29 cellular contexts compared by ENCODE assay signal in genomic region chr2:9498210-9498609, GRCh38. TPM values are rescaled to one million over a fixed set of nuclear protein-coding genes. Genes with fewer than 3 reads are reported as not detected.
DNase-seq lines count a peak whose midpoint lies in the region; ATAC-seq, FAIRE-seq and TF ChIP-seq lines count a peak whose summit lies in the region.
"Had no signal": no experiment of that assay in that cellular context is flagged by ENCODE, and none has a peak within 500 bp of the region (broad histone marks: within the 10 kb centered on the region; RNA-seq: fewer than 3 reads in every experiment).

No MANE protein-coding gene starts in this region.

- H3K36me3 ChIP-seq in astrocyte (ENCODE audit: insufficient read depth, low read length) (peaks cover 37% of the 10 kb centered on the region), tibial artery (peaks cover 38 to 66% (median 57%) of the 10 kb centered on the region in 3 donors)
- H3K36me3 ChIP-seq: uterus had no signal

- FAIRE-seq in astrocyte (lab: Jason Lieb, UNC) = no peak
- FAIRE-seq: A549, GM12878 had no signal

- TF ChIP-seq CTCF in astrocyte (IDR thresholded peaks at IDR 0.05; ENCODE audit: insufficient read depth, low read depth, low read length) (no peak), tibial artery (IDR thresholded peaks at IDR 0.05) (no peak), MCF 10A (IDR thresholded peaks at IDR 0.05; ENCODE audit: unreplicated experiment) (no peak)

- H3K9ac ChIP-seq in astrocyte (ENCODE audit: low read length) = peak overlapping the region; percentile 2

- no peaks in the 10 kb centered on the region for H3K27me3 Mint-ChIP-seq in activated T-cell treated with anti-CD3 and anti-CD28 coated beads, Interleukin-2, amount 50 U/mL, for 24 hours
- H3K27me3 Mint-ChIP-seq in activated T-cell treated with anti-CD3 and anti-CD28 coated beads, Interleukin-2, amount 50 U/mL, for 72 hours (ENCODE audit: low read depth) = no peaks in the 10 kb centered on the region
- H3K27me3 Mint-ChIP-seq in astrocyte (ENCODE audit: low read depth, unreplicated experiment) = no peaks in the 10 kb centered on the region
- no peaks in the 10 kb centered on the region for H3K27me3 Mint-ChIP-seq in MCF 10A (ENCODE audit: insufficient read depth, unreplicated experiment)
- H3K27me3 Mint-ChIP-seq: central memory CD8-positive, alpha-beta T cell had no signal

- POLR2A ChIA-PET in MCF 10A (lab: Yijun Ruan, JAX) = no interaction called here

- H3K27ac Mint-ChIP-seq in activated T-cell treated with anti-CD3 and anti-CD28 coated beads, Interleukin-2, amount 50 U/mL, for 24 hours = peak overlapping the region; percentile 82
- no peak overlapping the region for H3K27ac Mint-ChIP-seq in activated T-cell treated with anti-CD3 and anti-CD28 coated beads, Interleukin-2, amount 50 U/mL, for 72 hours
- H3K27ac Mint-ChIP-seq in astrocyte (ENCODE audit: unreplicated experiment) = no peak overlapping the region
- no peak overlapping the region for H3K27ac Mint-ChIP-seq in MCF 10A (ENCODE audit: low read depth, unreplicated experiment)
- H3K27ac Mint-ChIP-seq: T-helper 1 cell treated with Interleukin-12 subunit alpha and Interleukin-12 subunit beta and Interleukin-4 antibody, amounts not matched to agents 30 μg/mL and 1 μg/mL, for 36 hours had no signal

- H3K9me3 Mint-ChIP-seq in activated T-cell treated with anti-CD3 and anti-CD28 coated beads, Interleukin-2, amount 50 U/mL, for 24 hours = no peaks in the 10 kb centered on the region
- no peaks in the 10 kb centered on the region for H3K9me3 Mint-ChIP-seq in activated T-cell treated with anti-CD3 and anti-CD28 coated beads, Interleukin-2, amount 50 U/mL, for 72 hours
- H3K9me3 Mint-ChIP-seq in astrocyte (ENCODE audit: unreplicated experiment) (no peaks in the 10 kb centered on the region), MCF 10A (ENCODE audit: unreplicated experiment) (no peaks in the 10 kb centered on the region)
- H3K9me3 Mint-ChIP-seq: central memory CD8-positive, alpha-beta T cell; nephron; T-helper 1 cell treated with Interleukin-12 subunit alpha and Interleukin-12 subunit beta and Interleukin-4 antibody, amounts not matched to agents 30 μg/mL and 1 μg/mL, for 36 hours had no signal

- ATAC-seq in activated T-cell treated with anti-CD3 and anti-CD28 coated beads, Interleukin-2, amount 50 U/mL, for 72 hours (replicated peaks in 1 of 2) = no peak
- ATAC-seq in GM21526 (IDR thresholded peaks at IDR 0.05; ENCODE audit: low FRiP score, unreplicated experiment) = no peak
- ATAC-seq: A549, GM12878, heart right ventricle, psoas muscle had no signal

- H3K4me3 ChIP-seq in astrocyte (ENCODE audit: insufficient read depth, low read depth, low read length) = no peak overlapping the region
- no peak overlapping the region for H3K4me3 ChIP-seq in tibial artery
- H3K4me3 ChIP-seq: A549, adrenal gland, GM12878, HAP-1, heart right ventricle, lung, MG63, psoas muscle, uterus had no signal

- H3K4me2 ChIP-seq in astrocyte (ENCODE audit: low read length) = peak overlapping the region; percentile 19
- H3K4me2 ChIP-seq: A549 had no signal

- no peaks in the 10 kb centered on the region for H3K9me3 ChIP-seq in astrocyte (ENCODE audit: insufficient read depth, low read depth, low read length)
- no peaks in the 10 kb centered on the region for H3K9me3 ChIP-seq in tibial artery
- H3K9me3 ChIP-seq: A549, adrenal gland, HAP-1, heart right ventricle, MG63, psoas muscle, uterus had no signal

- peaks cover 18% of the 10 kb centered on the region for H4K20me1 ChIP-seq in astrocyte (ENCODE audit: insufficient read depth, low read length)

- DNase-seq in activated T-cell treated with anti-CD3 and anti-CD28 coated beads, Interleukin-2, amount 50 U/mL, for 24 hours = no peak
- DNase-seq in activated T-cell treated with anti-CD3 and anti-CD28 coated beads, Interleukin-2, amount 50 U/mL, for 72 hours = no peak
- peak; percentile 47 for DNase-seq in astrocyte (ENCODE audit: low read depth)
- peak; percentile 6 for DNase-seq in kidney tubule cell (ENCODE audit: low spot score)
- no peak for DNase-seq in tibial artery
- no peak for DNase-seq in MCF 10A (ENCODE audit: unreplicated experiment)
- DNase-seq in posterior vena cava (ENCODE audit: low spot score) = no peak
- DNase-seq: activated CD4-positive, alpha-beta T cell treated with anti-CD3 and anti-CD28 coated beads, Interleukin-2, amount 50 U/mL, for 48 hours; adrenal gland; DMS153; effector memory CD4-positive, alpha-beta T cell; heart right ventricle; MG63; NCI-H146; NCI-H2171 treated with DMSO at 0.1 percent for 48 hours; NCI-H748 treated with DMSO at 0.1 percent for 48 hours; psoas muscle; SHP77 treated with DMSO at 0.1 percent for 48 hours; stimulated activated CD4-positive, alpha-beta T cell treated with anti-CD3 and anti-CD28 coated beads, Interleukin-4, amount 100 ng/mL, for 24 hours; uterus had no signal

- intact Hi-C loops in tibial artery (cut with DNase I; ENCODE audit: low total_unique reads) = no loop called here
- intact Hi-C loops in MCF 10A (cut with micrococcal nuclease) = no loop called here
- intact Hi-C loops in posterior vena cava (cut with DNase I) = no loop called here

- no TSS peak for BruUV-seq in MCF 10A (replicated peaks; lab: Mats Ljungman, UMichigan)

- no peaks in the 10 kb centered on the region for H3K79me2 ChIP-seq in astrocyte (ENCODE audit: insufficient read depth, low read length)

- H3K27me3 ChIP-seq in astrocyte (ENCODE audit: insufficient read depth, low read length) (no peaks in the 10 kb centered on the region), tibial artery (no peaks in the 10 kb centered on the region)
- H3K27me3 ChIP-seq: adrenal gland, heart right ventricle, MG63, uterus had no signal

- CTCF ChIA-PET in MCF 10A (lab: Yijun Ruan, JAX) = interaction anchor here (0.7 kb wide), 1 partner anchor 22 kb away, joined by 3 read pairs; no protein-coding TSS in a partner anchor

- peaks cover 9% of the 10 kb centered on the region for H3K4me1 ChIP-seq in astrocyte (ENCODE audit: insufficient read depth, low read length)
- peaks cover 0 to 28% (median 9%) of the 10 kb centered on the region in 4 donors for H3K4me1 ChIP-seq in tibial artery
- H3K4me1 ChIP-seq: A549, adrenal gland, HAP-1, uterus had no signal

- H3K36me3 Mint-ChIP-seq in activated T-cell treated with anti-CD3 and anti-CD28 coated beads, Interleukin-2, amount 50 U/mL, for 24 hours (ENCODE audit: low read depth) = peaks cover 89% of the 10 kb centered on the region
- peaks cover 3 to 6% of the 10 kb centered on the region in 2 donors for H3K36me3 Mint-ChIP-seq in activated T-cell treated with anti-CD3 and anti-CD28 coated beads, Interleukin-2, amount 50 U/mL, for 72 hours (ENCODE audit: insufficient read depth in 2 of 2)
- H3K36me3 Mint-ChIP-seq in astrocyte (ENCODE audit: low read depth, unreplicated experiment) (peaks cover 15% of the 10 kb centered on the region), MCF 10A (ENCODE audit: insufficient read depth, unreplicated experiment) (peaks cover 93% of the 10 kb centered on the region)

- H3K27ac ChIP-seq in astrocyte (ENCODE audit: low read depth, low read length) = peak overlapping the region; percentile 10
- H3K27ac ChIP-seq in tibial artery = peak overlapping the region; percentile 21 to 38
- H3K27ac ChIP-seq: A549, adrenal gland, C4-2B, heart right ventricle, psoas muscle, uterus had no signal

- no peak overlapping the region for H2AFZ ChIP-seq in astrocyte (ENCODE audit: low read depth, low read length)

- H3K4me1 Mint-ChIP-seq in activated T-cell treated with anti-CD3 and anti-CD28 coated beads, Interleukin-2, amount 50 U/mL, for 24 hours (ENCODE audit: low read depth) = peaks cover 39% of the 10 kb centered on the region
- peaks cover 37% of the 10 kb centered on the region for H3K4me1 Mint-ChIP-seq in activated T-cell treated with anti-CD3 and anti-CD28 coated beads, Interleukin-2, amount 50 U/mL, for 72 hours (ENCODE audit: low read depth)
- H3K4me1 Mint-ChIP-seq in astrocyte (ENCODE audit: low read depth, unreplicated experiment) (peaks cover 11% of the 10 kb centered on the region), MCF 10A (ENCODE audit: insufficient read depth, unreplicated experiment) (peaks cover 4% of the 10 kb centered on the region)
- H3K4me1 Mint-ChIP-seq: nephron had no signal

- no peak overlapping the region for H3K4me3 Mint-ChIP-seq in activated T-cell treated with anti-CD3 and anti-CD28 coated beads, Interleukin-2, amount 50 U/mL, for 24 hours
- no peak overlapping the region for H3K4me3 Mint-ChIP-seq in activated T-cell treated with anti-CD3 and anti-CD28 coated beads, Interleukin-2, amount 50 U/mL, for 72 hours
- H3K4me3 Mint-ChIP-seq in astrocyte (ENCODE audit: unreplicated experiment) (no peak overlapping the region), MCF 10A (ENCODE audit: unreplicated experiment) (no peak overlapping the region)
- H3K4me3 Mint-ChIP-seq: central memory CD8-positive, alpha-beta T cell; nephron; T-helper 1 cell treated with Interleukin-12 subunit alpha and Interleukin-12 subunit beta and Interleukin-4 antibody, amounts not matched to agents 30 μg/mL and 1 μg/mL, for 36 hours had no signal

RNA-seq across cellular contexts. Expression of gene IAH1, which starts 23.9 kb away (rescaled TPM):
- total RNA-seq in activated T-cell treated with anti-CD3 and anti-CD28 coated beads, Interleukin-2, amount 50 U/mL, for 72 hours = 10 to 100 TPM; 70.4 to 75.9 TPM
- total RNA-seq in astrocyte (31.1 and 31.4 TPM in 2 replicates), MCF 10A (2022) (74.7 and 82.3 TPM in 2 replicates), posterior vena cava (10 to 100 TPM; 36.7 to 45.2 TPM)

RNA-seq across cellular contexts. Expression of gene ADAM17, which starts 57.4 kb away (rescaled TPM):
- total RNA-seq in activated T-cell treated with anti-CD3 and anti-CD28 coated beads, Interleukin-2, amount 50 U/mL, for 72 hours = 10 to 100 TPM; 22.9 to 30.1 TPM
- 44.9 and 48.4 TPM in 2 replicates for total RNA-seq in astrocyte
- total RNA-seq in MCF 10A (2022) = 44.3 and 47.3 TPM in 2 replicates
- 10 to 100 TPM; 24.8 to 34.9 TPM for total RNA-seq in posterior vena cava

Comparison
In these comparisons a context has a peak if more than half of its experiments do, and no peak if none do; other contexts are left out.
1. DNase-seq: peak in astrocyte (single experiment) and kidney tubule cell (single experiment); none in activated T-cell treated with anti-CD3 and anti-CD28 coated beads, Interleukin-2, amount 50 U/mL, for 24 hours (single experiment), activated T-cell treated with anti-CD3 and anti-CD28 coated beads, Interleukin-2, amount 50 U/mL, for 72 hours (0 of 2), tibial artery (0 of 2), MCF 10A (single experiment) and posterior vena cava (single experiment).